In the genomic region with DNA sequence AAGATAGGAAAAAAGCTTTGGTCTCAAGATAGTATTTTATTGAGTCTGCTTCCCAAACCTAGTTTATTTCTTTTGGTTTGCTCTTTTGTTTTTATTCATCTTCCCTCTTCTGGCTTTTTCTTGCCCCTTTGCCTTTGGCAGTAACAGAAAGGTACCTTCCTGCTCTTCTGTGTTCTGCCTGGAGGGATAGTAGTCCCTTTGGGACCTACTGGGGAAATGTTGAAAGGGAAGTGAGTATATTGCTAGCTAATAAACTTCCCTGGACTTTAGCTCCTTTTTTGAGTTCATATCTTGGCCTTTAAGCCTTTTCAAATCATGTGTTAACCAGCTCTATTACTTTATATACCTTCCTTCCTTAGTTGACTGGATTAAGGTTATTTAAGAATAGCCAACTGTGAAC, we compare ENCODE assay signal across 1 cellular context.
TF ChIP-seq lines count a peak whose summit lies in the region.

No MANE protein-coding gene starts in this region.

TF ChIP-seq in HepG2, 621 proteins besides CTCF, POLR2A, EP300 and RAD21:
- no peak for TF ChIP-seq PHB2 (IDR thresholded peaks at IDR 0.05; ENCODE audit: partially characterized antibody)
- no peak for TF ChIP-seq HMG20B (CRISPR knock-in tag; conservative IDR thresholded peaks at IDR 0.05)
- TF ChIP-seq PLRG1 (conservative IDR thresholded peaks at IDR 0.05), result no peak
- TF ChIP-seq MLLT10 (CRISPR knock-in tag; IDR thresholded peaks at IDR 0.05), result no peak
- no peak for TF ChIP-seq PAX8 (CRISPR knock-in tag; IDR thresholded peaks at IDR 0.05; ENCODE audit: borderline replicate concordance)
- TF ChIP-seq ZBTB20 (CRISPR knock-in tag; IDR thresholded peaks at IDR 0.05; ENCODE audit: borderline replicate concordance, low read depth), result no peak
- TF ChIP-seq, protein P1, sequence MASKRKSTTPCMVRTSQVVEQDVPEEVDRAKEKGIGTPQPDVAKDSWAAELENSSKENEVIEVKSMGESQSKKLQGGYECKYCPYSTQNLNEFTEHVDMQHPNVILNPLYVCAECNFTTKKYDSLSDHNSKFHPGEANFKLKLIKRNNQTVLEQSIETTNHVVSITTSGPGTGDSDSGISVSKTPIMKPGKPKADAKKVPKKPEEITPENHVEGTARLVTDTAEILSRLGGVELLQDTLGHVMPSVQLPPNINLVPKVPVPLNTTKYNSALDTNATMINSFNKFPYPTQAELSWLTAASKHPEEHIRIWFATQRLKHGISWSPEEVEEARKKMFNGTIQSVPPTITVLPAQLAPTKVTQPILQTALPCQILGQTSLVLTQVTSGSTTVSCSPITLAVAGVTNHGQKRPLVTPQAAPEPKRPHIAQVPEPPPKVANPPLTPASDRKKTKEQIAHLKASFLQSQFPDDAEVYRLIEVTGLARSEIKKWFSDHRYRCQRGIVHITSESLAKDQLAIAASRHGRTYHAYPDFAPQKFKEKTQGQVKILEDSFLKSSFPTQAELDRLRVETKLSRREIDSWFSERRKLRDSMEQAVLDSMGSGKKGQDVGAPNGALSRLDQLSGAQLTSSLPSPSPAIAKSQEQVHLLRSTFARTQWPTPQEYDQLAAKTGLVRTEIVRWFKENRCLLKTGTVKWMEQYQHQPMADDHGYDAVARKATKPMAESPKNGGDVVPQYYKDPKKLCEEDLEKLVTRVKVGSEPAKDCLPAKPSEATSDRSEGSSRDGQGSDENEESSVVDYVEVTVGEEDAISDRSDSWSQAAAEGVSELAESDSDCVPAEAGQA (IDR thresholded peaks at IDR 0.05; ENCODE audit: low read depth), result no peak
- TF ChIP-seq, protein P1 (CRISPR knock-in tag; IDR thresholded peaks at IDR 0.05; ENCODE audit: borderline replicate concordance), result no peak
- TF ChIP-seq KMT2A (CRISPR knock-in tag; IDR thresholded peaks at IDR 0.05), result no peak
- TF ChIP-seq CBX1 (IDR thresholded peaks at IDR 0.05; ENCODE audit: low read depth), result no peak
- no peak for TF ChIP-seq ZNF24 (IDR thresholded peaks at IDR 0.05)
- TF ChIP-seq ZBTB49 (CRISPR knock-in tag; IDR thresholded peaks at IDR 0.05; ENCODE audit: borderline replicate concordance), result no peak
- no peak for TF ChIP-seq ZNF468 (CRISPR knock-in tag; IDR thresholded peaks at IDR 0.05)
- TF ChIP-seq HDAC6 (IDR thresholded peaks at IDR 0.05; ENCODE audit: low read depth, low read length), result no peak
TF ChIP-seq in HepG2: peak in this region for 0.
